Comparison of ENCODE assay signal across 25 cellular contexts in the genomic region with DNA sequence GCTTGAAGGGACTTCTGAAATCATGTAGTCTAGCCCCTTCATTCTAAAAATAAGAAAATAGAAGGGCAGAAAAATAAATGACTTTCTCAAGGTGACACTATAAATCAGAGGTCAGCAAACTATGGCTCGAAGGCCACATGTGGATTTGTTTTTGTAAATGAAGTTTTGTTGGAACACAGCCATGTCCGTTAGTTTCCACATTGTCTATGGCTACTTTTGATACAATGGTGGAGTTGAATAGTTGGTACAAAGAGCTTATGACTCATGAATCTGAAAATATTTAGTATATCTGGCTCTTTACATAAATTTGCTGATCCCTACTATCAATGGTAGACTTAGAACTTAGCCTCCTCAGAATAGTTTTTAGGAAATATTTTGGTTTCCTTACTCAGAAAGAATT.
"Had no signal": no experiment of that assay in that cellular context is flagged by ENCODE, and none has a peak within 500 bp of the region (broad histone marks: within the 10 kb centered on the region; RNA-seq: fewer than 3 reads in every experiment).

No MANE protein-coding gene starts in this region.

- ATAC-seq: gastrocnemius medialis; heart right ventricle; left ventricle myocardium superior; lower lobe of right lung; naive thymus-derived CD8-positive, alpha-beta T cell; right cardiac atrium; stimulated activated memory B cell treated with anti-CD40 and anti-IgM and Interleukin-4, amounts not matched to agents 10 μg/mL and 1 μg/mL and 100 μg/mL, for 72 hours; stimulated activated naive CD8-positive, alpha-beta T cell treated with anti-CD3 and anti-CD28 coated beads, Interleukin-15, Interleukin-2, amounts not matched to agents 100 U/mL and 50 U/mL, for 24 hours had no signal

- H3K9me3 ChIP-seq: esophagus muscularis mucosa, gastrocnemius medialis, heart right ventricle, lower lobe of right lung, prostate gland, sigmoid colon, spleen, thoracic aorta, tibial nerve, upper lobe of left lung had no signal

- H3K36me3 ChIP-seq: esophagus muscularis mucosa, gastrocnemius medialis, heart right ventricle, lower lobe of right lung, prostate gland, sigmoid colon, spleen, thoracic aorta, tibial nerve, upper lobe of left lung had no signal

- H3K27ac ChIP-seq: esophagus muscularis mucosa, gastrocnemius medialis, heart right ventricle, lower lobe of right lung, prostate gland, sigmoid colon, skin epidermis, spleen, thoracic aorta, tibial nerve, upper lobe of left lung had no signal

- H3K4me3 ChIP-seq: esophagus muscularis mucosa, gastrocnemius medialis, heart right ventricle, lower lobe of right lung, prostate gland, sigmoid colon, skin epidermis, spleen, thoracic aorta, tibial nerve, upper lobe of left lung had no signal

- DNase-seq: cerebellar nuclear complex; effector memory CD4-positive, alpha-beta T cell; foreskin fibroblast; gastrocnemius medialis; glutamatergic neuron; heart right ventricle; hippocampal formation; left cardiac atrium; left ventricle myocardium superior; lower lobe of right lung; naive thymus-derived CD8-positive, alpha-beta T cell; nephron progenitor cell; nucleus accumbens; right cardiac atrium; sigmoid colon; spleen; stimulated activated CD4-positive, alpha-beta T cell treated with anti-CD3 and anti-CD28 coated beads, Interleukin-4, amount 100 ng/mL, for 4 hours; stimulated activated naive CD8-positive, alpha-beta T cell treated with anti-CD3 and anti-CD28 coated beads, Interleukin-15, Interleukin-2, amounts not matched to agents 100 U/mL and 50 U/mL, for 24 hours; upper lobe of left lung had no signal

- H3K27me3 ChIP-seq: esophagus muscularis mucosa, gastrocnemius medialis, heart right ventricle, sigmoid colon, tibial nerve, upper lobe of left lung had no signal

- H3K4me1 ChIP-seq: esophagus muscularis mucosa, gastrocnemius medialis, heart right ventricle, lower lobe of right lung, prostate gland, sigmoid colon, spleen, tibial nerve, upper lobe of left lung had no signal
